In the genomic region with DNA sequence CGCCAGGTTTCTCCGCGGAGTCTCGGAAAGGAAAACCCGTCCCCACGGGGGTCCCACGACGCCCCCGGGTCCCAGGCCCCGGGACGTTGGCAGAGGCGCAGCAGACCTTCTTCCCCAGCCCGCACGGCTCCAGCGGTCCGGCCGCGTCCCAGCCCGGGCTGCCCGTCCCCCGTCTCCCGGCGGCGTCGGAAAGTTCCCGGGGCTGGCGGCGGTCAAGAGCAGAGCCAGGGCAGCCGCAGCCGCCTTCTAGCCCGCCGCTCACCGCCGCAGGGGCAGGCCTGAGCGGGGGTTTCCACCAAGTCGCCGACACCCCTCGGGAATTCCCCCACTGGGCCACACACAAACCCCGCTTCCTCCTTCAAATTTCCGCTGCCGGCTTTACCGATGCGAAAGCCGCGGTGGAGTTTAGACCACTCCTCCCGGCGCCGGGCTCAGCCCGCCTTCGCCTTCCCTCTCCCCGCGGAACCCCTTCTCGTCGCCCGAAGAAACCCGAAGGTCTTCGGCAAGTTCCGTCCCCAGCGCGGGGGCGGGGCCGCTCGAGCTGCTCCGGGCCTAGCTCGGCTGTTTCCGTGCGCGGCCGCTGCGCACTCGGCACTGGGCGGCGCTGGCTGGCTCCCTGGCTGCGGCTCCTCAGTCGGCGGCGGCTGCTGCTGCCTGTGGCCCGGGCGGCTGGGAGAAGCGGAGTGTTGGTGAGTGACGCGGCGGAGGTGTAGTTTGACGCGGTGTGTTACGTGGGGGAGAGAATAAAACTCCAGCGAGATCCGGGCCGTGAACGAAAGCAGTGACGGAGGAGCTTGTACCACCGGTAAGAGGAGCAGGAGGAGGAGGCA, we compare ENCODE assay signal across 8 cellular contexts. TPM values are rescaled to one million over a fixed set of nuclear protein-coding genes. Genes with fewer than 3 reads are reported as not detected.
DNase-seq lines count a peak whose midpoint lies in the region; ATAC-seq and TF ChIP-seq lines count a peak whose summit lies in the region.

A gene (plus strand): TSS at position 633 of the 830 bp plus-strand sequence. CDS start 25,674 bp downstream, outside the sequence.

- H3K27me3 ChIP-seq in adipocyte (replicated peaks; ENCODE audit: control insufficient read depth, insufficient read depth, low read length): no peaks in the 10 kb centered on the region

- H3K4me3 Mint-ChIP-seq in type B pancreatic cell: peak within 1 kb of the TSS; percentile 100

- H3K4me1 ChIP-seq in adipocyte (ENCODE audit: control insufficient read depth, insufficient read depth, low read length): peaks cover 31% of the 10 kb centered on the region

- peaks cover 6% of the 10 kb centered on the region for H3K36me3 Mint-ChIP-seq in type B pancreatic cell

- H3K36me3 ChIP-seq in adipocyte (ENCODE audit: control insufficient read depth, insufficient read depth, low read length, severe bottlenecking): no peaks in the 10 kb centered on the region

- H3K9me3 Mint-ChIP-seq in type B pancreatic cell: no peaks in the 10 kb centered on the region

- H3K9me3 ChIP-seq in adipocyte (ENCODE audit: control insufficient read depth, low read length): no peaks in the 10 kb centered on the region

- ATAC-seq in HG02798 (IDR thresholded peaks at IDR 0.05; ENCODE audit: poor library complexity, unreplicated experiment): peak; percentile 86

- peak within 1 kb of the TSS; percentile 92 for H3K9ac ChIP-seq in adipocyte (ENCODE audit: low read length)

- intact Hi-C loops in cardiac septum (cut with DNase I): loop anchor here (1.0 to 5.0 kb wide), 4 partner anchors 21 to 183 kb away; a partner anchor contains a TSS

- H3K27ac Mint-ChIP-seq in type B pancreatic cell: peak within 1 kb of the TSS; percentile 100

- peak within 1 kb of the TSS; percentile 78 for H3K4me3 ChIP-seq in GM12875 (ENCODE audit: low read depth, low read length)
- H3K4me3 ChIP-seq in adipocyte (ENCODE audit: low read length): peak within 1 kb of the TSS; percentile 89

- peaks cover 7% of the 10 kb centered on the region for H3K27me3 Mint-ChIP-seq in type B pancreatic cell

- TF ChIP-seq CTCF in GM12875 (IDR thresholded peaks at IDR 0.05; ENCODE audit: borderline replicate concordance, insufficient read depth, low read depth, low read length) (no peak), type B pancreatic cell (conservative IDR thresholded peaks at IDR 0.05) (peak; percentile 45)

- H3K4me1 Mint-ChIP-seq in type B pancreatic cell (ENCODE audit: unreplicated experiment): peaks cover 26% of the 10 kb centered on the region

- DNase-seq in NCI-H1436 (lab: John Stamatoyannopoulos, UW) (peak; percentile 96), T follicular helper cell (ENCODE audit: low read depth) (peak; percentile 100), adipocyte (ENCODE audit: low read depth) (peak; percentile 99), cardiac septum (ENCODE audit: low spot score) (peak; percentile 100), pons (ENCODE audit: low spot score) (peak; percentile 96), type B pancreatic cell (ENCODE audit: extremely low spot score, unreplicated experiment) (peak; percentile 100)

RNA-seq across cellular contexts. Expression of the gene that starts here (rescaled TPM):
- total RNA-seq in cardiac septum (46.9 TPM), type B pancreatic cell (ENCODE audit: low replicate concordance) (78.5 and 89.6 TPM in 2 replicates)

Comparison
In these comparisons a context has a peak if more than half of its experiments do, and no peak if none do; other contexts are left out.
1. Peak in every context shown above with its lines: DNase-seq, ATAC-seq and H3K4me3 ChIP-seq.